Comparison of ENCODE assay signal across 18 cellular contexts in the genomic region with DNA sequence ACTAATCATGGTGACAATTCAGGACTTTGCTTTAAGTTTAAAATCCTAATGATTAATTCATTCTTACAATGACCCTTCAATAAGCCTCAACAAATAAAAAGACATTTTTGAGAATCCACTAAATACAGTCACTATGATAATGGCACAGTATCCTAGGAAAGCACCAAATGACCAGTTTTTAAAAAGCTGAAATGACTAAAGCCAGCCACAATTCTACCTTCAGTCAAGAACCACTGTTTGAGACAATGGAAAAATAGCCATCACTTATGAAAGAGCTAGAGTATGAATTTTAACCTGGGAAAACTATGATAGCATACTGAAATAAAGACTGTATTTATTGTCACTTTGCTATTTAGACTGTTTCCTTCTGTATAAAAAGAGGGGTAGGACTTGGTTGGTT.
"Had no signal": no experiment of that assay in that cellular context is flagged by ENCODE, and none has a peak within 500 bp of the region (broad histone marks: within the 10 kb centered on the region; RNA-seq: fewer than 3 reads in every experiment).

No MANE protein-coding gene starts in this region.

- ATAC-seq: natural killer cell; SK-N-SH treated with all-trans-retinoic acid at 6 μM for 48 hours; stimulated activated naive B cell treated with anti-CD40 and anti-IgM and Interleukin-4, amounts not matched to agents 10 μg/mL and 1 μg/mL and 100 μg/mL, for 72 hours; T-cell had no signal

- H3K27me3 ChIP-seq: adrenal gland, esophagus muscularis mucosa, spleen, tibial artery had no signal

- H3K4me3 Mint-ChIP-seq: activated CD4-positive, alpha-beta T cell treated with anti-CD3 and anti-CD28 coated beads, Interleukin-2, amount 10 ng/mL, durations not matched to agents 24 days and 14 days; activated naive CD4-positive, alpha-beta T cell treated with anti-CD3 and anti-CD28 coated beads, Interleukin-2, amount 50 U/mL, for 24 hours; natural killer cell; stimulated activated naive B cell treated with anti-CD40 and anti-IgM and Interleukin-4, amounts not matched to agents 10 μg/mL and 1 μg/mL and 100 μg/mL, for 72 hours; T-cell had no signal

- H3K4me1 ChIP-seq: parathyroid adenoma, tibial artery had no signal

- H3K27ac ChIP-seq: adrenal gland, esophagus muscularis mucosa, parathyroid adenoma, tibial artery had no signal

- FAIRE-seq: urothelium cell line had no signal

- DNase-seq: activated CD4-positive, alpha-beta T cell treated with anti-CD3 and anti-CD28 coated beads, Interleukin-2, amount 10 ng/mL, durations not matched to agents 24 days and 14 days; activated CD4-positive, CD25-positive, alpha-beta regulatory T cell; activated CD8-positive, alpha-beta memory T cell treated with anti-CD3 and anti-CD28 coated beads for 24 hours; adrenal gland; effector CD4-positive, alpha-beta T cell; natural killer cell; spleen; stimulated activated CD4-positive, alpha-beta T cell treated with anti-CD3 and anti-CD28 coated beads, Interleukin-4, amount 100 ng/mL, for 4 hours; stimulated activated naive B cell treated with anti-CD40 and anti-IgM and Interleukin-4, amounts not matched to agents 10 μg/mL and 1 μg/mL and 100 μg/mL, for 72 hours; T-cell; T-helper 9 cell; tibial artery had no signal

- H3K27ac Mint-ChIP-seq: activated naive CD4-positive, alpha-beta T cell treated with anti-CD3 and anti-CD28 coated beads, Interleukin-2, amount 50 U/mL, for 24 hours; activated T-helper 2 cell treated with anti-CD3 and anti-CD28 coated beads, Interferon-gamma antibody, Interleukin-2, Interleukin-4, amounts not matched to agents 10 μg/mL and 5 μg/mL and 100 μg/mL, durations not matched to agents 14 hours and 24 hours and 36 hours; natural killer cell; stimulated activated naive B cell treated with anti-CD40 and anti-IgM and Interleukin-4, amounts not matched to agents 10 μg/mL and 1 μg/mL and 100 μg/mL, for 72 hours had no signal

- H3K9me3 Mint-ChIP-seq: activated naive CD4-positive, alpha-beta T cell treated with anti-CD3 and anti-CD28 coated beads, Interleukin-2, amount 50 U/mL, for 24 hours; activated T-helper 2 cell treated with anti-CD3 and anti-CD28 coated beads, Interferon-gamma antibody, Interleukin-2, Interleukin-4, amounts not matched to agents 10 μg/mL and 5 μg/mL and 100 μg/mL, durations not matched to agents 14 hours and 24 hours and 36 hours; natural killer cell; stimulated activated naive B cell treated with anti-CD40 and anti-IgM and Interleukin-4, amounts not matched to agents 10 μg/mL and 1 μg/mL and 100 μg/mL, for 72 hours; T-cell had no signal
